8 cellular contexts compared by ENCODE assay signal in genomic region chr15:42457445-42458442, GRCh38. TPM values are rescaled to one million over a fixed set of nuclear protein-coding genes. Genes with fewer than 3 reads are reported as not detected.
DNase-seq lines count a peak whose midpoint lies in the region; ATAC-seq lines count a peak whose summit lies in the region.

No MANE protein-coding gene starts in this region.

- no peak for DNase-seq in activated naive CD8-positive, alpha-beta T cell treated with anti-CD3 and anti-CD28 coated beads, Interleukin-2, amount 50 U/mL, for 24 hours
- DNase-seq in activated naive CD8-positive, alpha-beta T cell treated with anti-CD3 and anti-CD28 coated beads for 36 hours: no peak
- DNase-seq in cerebellar cortex (ENCODE audit: low spot score) (peak; percentile 91), kidney glomerular epithelial cell (lab: John Stamatoyannopoulos, UW) (peak; percentile 40), stromal cell of bone marrow (ENCODE audit: low read depth) (peak; percentile 93)
- no peak for DNase-seq in stimulated activated CD4-positive, alpha-beta T cell treated with anti-CD3 and anti-CD28 coated beads, Interleukin-4, amount 100 ng/mL, for 1 hour
- DNase-seq in activated CD8-positive, alpha-beta memory T cell treated with anti-CD3 and anti-CD28 coated beads for 24 hours: no peak

- no peak overlapping the region for H3K4me3 Mint-ChIP-seq in activated naive CD8-positive, alpha-beta T cell treated with anti-CD3 and anti-CD28 coated beads, Interleukin-2, amount 50 U/mL, for 24 hours
- no peak overlapping the region for H3K4me3 Mint-ChIP-seq in activated naive CD8-positive, alpha-beta T cell treated with anti-CD3 and anti-CD28 coated beads for 36 hours

- no peaks in the 10 kb centered on the region for H3K27me3 Mint-ChIP-seq in activated naive CD8-positive, alpha-beta T cell treated with anti-CD3 and anti-CD28 coated beads, Interleukin-2, amount 50 U/mL, for 24 hours
- H3K27me3 Mint-ChIP-seq in activated naive CD8-positive, alpha-beta T cell treated with anti-CD3 and anti-CD28 coated beads for 36 hours: no peaks in the 10 kb centered on the region

- peaks cover 5% of the 10 kb centered on the region for H3K36me3 Mint-ChIP-seq in activated naive CD8-positive, alpha-beta T cell treated with anti-CD3 and anti-CD28 coated beads, Interleukin-2, amount 50 U/mL, for 24 hours (ENCODE audit: low read depth)
- no peaks in the 10 kb centered on the region for H3K36me3 Mint-ChIP-seq in activated naive CD8-positive, alpha-beta T cell treated with anti-CD3 and anti-CD28 coated beads for 36 hours

- no peak for ATAC-seq in activated naive CD8-positive, alpha-beta T cell treated with anti-CD3 and anti-CD28 coated beads, Interleukin-2, amount 50 U/mL, for 24 hours
- ATAC-seq in HG03460 (IDR thresholded peaks at IDR 0.05; ENCODE audit: unreplicated experiment): peak; percentile 78

- H3K27ac Mint-ChIP-seq in activated naive CD8-positive, alpha-beta T cell treated with anti-CD3 and anti-CD28 coated beads, Interleukin-2, amount 50 U/mL, for 24 hours: peak overlapping the region; percentile 10
- no peak overlapping the region for H3K27ac Mint-ChIP-seq in activated naive CD8-positive, alpha-beta T cell treated with anti-CD3 and anti-CD28 coated beads for 36 hours

- H3K4me1 Mint-ChIP-seq in activated naive CD8-positive, alpha-beta T cell treated with anti-CD3 and anti-CD28 coated beads, Interleukin-2, amount 50 U/mL, for 24 hours: peaks cover 8% of the 10 kb centered on the region
- H3K4me1 Mint-ChIP-seq in activated naive CD8-positive, alpha-beta T cell treated with anti-CD3 and anti-CD28 coated beads for 36 hours: peaks cover 11% of the 10 kb centered on the region

- no peaks in the 10 kb centered on the region for H3K9me3 Mint-ChIP-seq in activated naive CD8-positive, alpha-beta T cell treated with anti-CD3 and anti-CD28 coated beads, Interleukin-2, amount 50 U/mL, for 24 hours
- H3K9me3 Mint-ChIP-seq in activated naive CD8-positive, alpha-beta T cell treated with anti-CD3 and anti-CD28 coated beads for 36 hours: no peaks in the 10 kb centered on the region

RNA-seq across cellular contexts. Expression of gene ZNF106, which starts 33.2 kb away (rescaled TPM):
- total RNA-seq in activated naive CD8-positive, alpha-beta T cell treated with anti-CD3 and anti-CD28 coated beads for 36 hours: 10 to 100 TPM; 53.1 to 55.8 TPM

RNA-seq across cellular contexts. Expression of gene SNAP23, which starts 37.7 kb away (rescaled TPM):
- 10 to 100 TPM; 37.6 to 42.3 TPM for total RNA-seq in activated naive CD8-positive, alpha-beta T cell treated with anti-CD3 and anti-CD28 coated beads for 36 hours

Comparison
In these comparisons a context has a peak if more than half of its experiments do, and no peak if none do; other contexts are left out.
1. DNase-seq: peak in cerebellar cortex (single experiment), kidney glomerular epithelial cell (single experiment) and stromal cell of bone marrow (single experiment); none in activated naive CD8-positive, alpha-beta T cell treated with anti-CD3 and anti-CD28 coated beads, Interleukin-2, amount 50 U/mL, for 24 hours (single experiment), activated naive CD8-positive, alpha-beta T cell treated with anti-CD3 and anti-CD28 coated beads for 36 hours (single experiment), stimulated activated CD4-positive, alpha-beta T cell treated with anti-CD3 and anti-CD28 coated beads, Interleukin-4, amount 100 ng/mL, for 1 hour (single experiment) and activated CD8-positive, alpha-beta memory T cell treated with anti-CD3 and anti-CD28 coated beads for 24 hours (single experiment).